8 cellular contexts compared by ENCODE assay signal in the genomic region with DNA sequence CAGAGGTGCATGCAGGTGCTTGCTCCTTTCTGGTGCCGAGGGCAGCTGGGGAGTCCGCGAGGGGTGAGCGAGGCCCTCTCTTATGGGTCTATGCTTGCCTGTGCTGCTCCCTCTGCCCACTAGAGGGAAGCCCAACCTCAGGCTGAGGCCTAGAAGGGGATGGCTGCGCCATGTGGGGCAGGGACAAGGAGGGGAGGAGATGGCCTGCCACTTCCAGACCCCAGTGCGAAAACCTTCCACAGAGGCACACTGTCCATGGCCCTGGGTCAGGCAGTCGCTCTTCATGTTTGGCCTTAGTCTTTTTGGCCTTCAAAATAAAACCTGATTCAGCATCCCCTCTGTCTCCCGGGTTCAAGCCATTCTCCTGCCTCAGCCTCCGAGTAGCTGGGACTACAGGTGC. TPM values are rescaled to one million over a fixed set of nuclear protein-coding genes. Genes with fewer than 3 reads are reported as not detected.
DNase-seq lines count a peak whose midpoint lies in the region; ATAC-seq, FAIRE-seq and TF ChIP-seq lines count a peak whose summit lies in the region.

No MANE protein-coding gene starts in this region.

- H3K9me3 ChIP-seq in endothelial cell of umbilical vein (replicated peaks; ENCODE audit: control insufficient read depth, insufficient read depth, low read length), result no peaks in the 10 kb centered on the region

- H4K20me1 ChIP-seq in endothelial cell of umbilical vein (replicated peaks; ENCODE audit: control insufficient read depth, extremely low read depth, insufficient read depth, low read length), result no peaks in the 10 kb centered on the region

- DNase-seq in Daoy (ENCODE audit: low read depth), result peak; percentile 81
- peak; percentile 94 for DNase-seq in NCI-H82 (lab: John Stamatoyannopoulos, UW)
- DNase-seq in activated CD8-positive, alpha-beta memory T cell treated with anti-CD3 and anti-CD28 coated beads, Interleukin-2, amount 10 ng/mL, durations not matched to agents 7 days and 5 days, result peak; percentile 74
- DNase-seq in endothelial cell of umbilical vein (ENCODE audit: low read depth, low spot score), result peak; percentile 55
- peak; percentile 44 for DNase-seq in naive B cell
- no peak for DNase-seq in GF-D8 (lab: John Stamatoyannopoulos, UW)

- H3K9me1 ChIP-seq in endothelial cell of umbilical vein (replicated peaks; ENCODE audit: control insufficient read depth, extremely low read depth, insufficient read depth, low read length), result no peaks in the 10 kb centered on the region

- dilution Hi-C loops in endothelial cell of umbilical vein (cut with MboI; ENCODE audit: extremely low pct_ligation_motif_present, low sequenced_read_pairs), result no loop called here

- H3K9me3 Mint-ChIP-seq in activated CD8-positive, alpha-beta memory T cell treated with anti-CD3 and anti-CD28 coated beads, Interleukin-2, amount 10 ng/mL, durations not matched to agents 7 days and 5 days (ENCODE audit: low read depth), result no peaks in the 10 kb centered on the region
- no peaks in the 10 kb centered on the region for H3K9me3 Mint-ChIP-seq in naive B cell
- no peaks in the 10 kb centered on the region for H3K9me3 Mint-ChIP-seq in stimulated activated memory B cell treated with anti-CD40 and anti-IgM and Interleukin-4, amounts not matched to agents 10 μg/mL and 1 μg/mL and 100 μg/mL, for 72 hours

- no peaks in the 10 kb centered on the region for H3K36me3 Mint-ChIP-seq in activated CD8-positive, alpha-beta memory T cell treated with anti-CD3 and anti-CD28 coated beads, Interleukin-2, amount 10 ng/mL, durations not matched to agents 7 days and 5 days
- H3K36me3 Mint-ChIP-seq in naive B cell, result no peaks in the 10 kb centered on the region
- no peaks in the 10 kb centered on the region for H3K36me3 Mint-ChIP-seq in stimulated activated memory B cell treated with anti-CD40 and anti-IgM and Interleukin-4, amounts not matched to agents 10 μg/mL and 1 μg/mL and 100 μg/mL, for 72 hours

- no peak overlapping the region for H3K4me3 ChIP-seq in endothelial cell of umbilical vein (replicated peaks in 1 of 3; ENCODE audit: insufficient read depth in 1 of 3, low read depth in 1 of 3, low read length in 3 of 3)

- BruUV-seq in endothelial cell of umbilical vein (replicated peaks; lab: Mats Ljungman, UMichigan), result no TSS peak

- no peak overlapping the region for H3K9ac ChIP-seq in endothelial cell of umbilical vein (replicated peaks; ENCODE audit: extremely low read depth, insufficient read depth, low read length)

- H3K27ac ChIP-seq in endothelial cell of umbilical vein (ENCODE audit: insufficient read depth, low read depth, low read length), result no peak overlapping the region

- no peaks in the 10 kb centered on the region for H3K36me3 ChIP-seq in endothelial cell of umbilical vein (ENCODE audit: control insufficient read depth in 2 of 2, extremely low read depth in 1 of 2, insufficient read depth in 2 of 2, low read length in 2 of 2)

- H3K4me1 Mint-ChIP-seq in activated CD8-positive, alpha-beta memory T cell treated with anti-CD3 and anti-CD28 coated beads, Interleukin-2, amount 10 ng/mL, durations not matched to agents 7 days and 5 days, result peaks cover 6% of the 10 kb centered on the region
- peaks cover 5 to 14% (median 11%) of the 10 kb centered on the region in 3 donors for H3K4me1 Mint-ChIP-seq in naive B cell
- peaks cover 8% of the 10 kb centered on the region for H3K4me1 Mint-ChIP-seq in stimulated activated memory B cell treated with anti-CD40 and anti-IgM and Interleukin-4, amounts not matched to agents 10 μg/mL and 1 μg/mL and 100 μg/mL, for 72 hours

- no peak overlapping the region for H2AFZ ChIP-seq in endothelial cell of umbilical vein (ENCODE audit: low read depth, low read length)

- peak; percentile 79 to 94 for TF ChIP-seq CTCF in endothelial cell of umbilical vein (IDR thresholded peaks at IDR 0.05; ENCODE audit: extremely low read depth in 1 of 2, insufficient read depth in 1 of 2, low read depth in 1 of 2, low read length in 2 of 2)

- CTCF ChIA-PET in activated CD8-positive, alpha-beta memory T cell treated with anti-CD3 and anti-CD28 coated beads, Interleukin-2, amount 10 ng/mL, durations not matched to agents 7 days and 5 days (lab: Charles Lee), result interaction anchor here (0.8 to 13.1 kb wide), 9 partner anchors 9 to 225 kb away, joined by 3 to 463 read pairs (median 6); no protein-coding TSS in a partner anchor
- CTCF ChIA-PET in endothelial cell of umbilical vein (lab: Charles Lee), result interaction anchor here (1.0 to 7.4 kb wide), 6 partner anchors 21 to 69 kb away, joined by 4 to 648 read pairs (median 121); no protein-coding TSS in a partner anchor

- POLR2A ChIA-PET in endothelial cell of umbilical vein (lab: Charles Lee), result no interaction called here

- H3K4me1 ChIP-seq in endothelial cell of umbilical vein (ENCODE audit: control insufficient read depth, extremely low read depth, insufficient read depth, low read length), result peaks cover 3% of the 10 kb centered on the region

- intact Hi-C loops in endothelial cell of umbilical vein (cut with micrococcal nuclease), result loop anchor here (1.0 to 2.0 kb wide), 2 partner anchors 44 to 226 kb away; partner anchors contain the start of genes CCT3 and TSACC

- ATAC-seq in HG03521 (IDR thresholded peaks at IDR 0.05; ENCODE audit: unreplicated experiment) (peak; percentile 63), naive B cell (ENCODE audit: low read depth in 2 of 2) (peak; percentile 77 to 79)
- peak; percentile 84 for ATAC-seq in activated CD8-positive, alpha-beta memory T cell treated with anti-CD3 and anti-CD28 coated beads, Interleukin-2, amount 10 ng/mL, durations not matched to agents 7 days and 5 days
- ATAC-seq in stimulated activated memory B cell treated with anti-CD40 and anti-IgM and Interleukin-4, amounts not matched to agents 10 μg/mL and 1 μg/mL and 100 μg/mL, for 72 hours, result peak; percentile 88

- no peak overlapping the region for H3K4me3 Mint-ChIP-seq in activated CD8-positive, alpha-beta memory T cell treated with anti-CD3 and anti-CD28 coated beads, Interleukin-2, amount 10 ng/mL, durations not matched to agents 7 days and 5 days
- no peak overlapping the region for H3K4me3 Mint-ChIP-seq in naive B cell
- H3K4me3 Mint-ChIP-seq in stimulated activated memory B cell treated with anti-CD40 and anti-IgM and Interleukin-4, amounts not matched to agents 10 μg/mL and 1 μg/mL and 100 μg/mL, for 72 hours, result no peak overlapping the region

- TF ChIP-seq POLR2A in endothelial cell of umbilical vein (IDR thresholded peaks at IDR 0.05; ENCODE audit: low read depth, low read length), result no peak

- H3K27me3 Mint-ChIP-seq in activated CD8-positive, alpha-beta memory T cell treated with anti-CD3 and anti-CD28 coated beads, Interleukin-2, amount 10 ng/mL, durations not matched to agents 7 days and 5 days, result peaks cover 14% of the 10 kb centered on the region
- H3K27me3 Mint-ChIP-seq in naive B cell, result peaks cover 15 to 35% (median 32%) of the 10 kb centered on the region in 3 donors
- peaks cover 31% of the 10 kb centered on the region for H3K27me3 Mint-ChIP-seq in stimulated activated memory B cell treated with anti-CD40 and anti-IgM and Interleukin-4, amounts not matched to agents 10 μg/mL and 1 μg/mL and 100 μg/mL, for 72 hours

- H3K27ac Mint-ChIP-seq in activated CD8-positive, alpha-beta memory T cell treated with anti-CD3 and anti-CD28 coated beads, Interleukin-2, amount 10 ng/mL, durations not matched to agents 7 days and 5 days, result no peak overlapping the region
- no peak overlapping the region for H3K27ac Mint-ChIP-seq in naive B cell
- H3K27ac Mint-ChIP-seq in stimulated activated memory B cell treated with anti-CD40 and anti-IgM and Interleukin-4, amounts not matched to agents 10 μg/mL and 1 μg/mL and 100 μg/mL, for 72 hours, result no peak overlapping the region

- no peaks in the 10 kb centered on the region for H3K79me2 ChIP-seq in endothelial cell of umbilical vein (ENCODE audit: control insufficient read depth, insufficient read depth, low read length)

- peaks cover 9 to 11% of the 10 kb centered on the region in 2 experiments for H3K27me3 ChIP-seq in endothelial cell of umbilical vein (ENCODE audit: control insufficient read depth in 2 of 2, insufficient read depth in 2 of 2, low read length in 2 of 2)

- FAIRE-seq in endothelial cell of umbilical vein (lab: Jason Lieb, UNC), result peak; percentile 43

- no peak overlapping the region for H3K4me2 ChIP-seq in endothelial cell of umbilical vein (ENCODE audit: insufficient read depth, low read length)

RNA-seq across cellular contexts. Expression of gene RHBG, which starts 14.0 kb away (rescaled TPM):
- total RNA-seq in Daoy (2014; rRNA removed; shearing (Covaris generic)), result 0.06 TPM in 1 of 2 replicates, not detected in the other
- total RNA-seq in activated CD8-positive, alpha-beta memory T cell treated with anti-CD3 and anti-CD28 coated beads, Interleukin-2, amount 10 ng/mL, durations not matched to agents 7 days and 5 days, result not detected
- total RNA-seq in endothelial cell of umbilical vein, result not detected in 2 replicates
- polyA plus RNA-seq in endothelial cell of umbilical vein (not detected in 2 replicates), naive B cell (ENCODE audit: low read depth in 6 of 6) (not detected)
- not detected in 2 replicates for polyA plus RNA-seq in endothelial cell of umbilical vein (2011; cell fraction: cytosol; rRNA removed)
- polyA plus RNA-seq in endothelial cell of umbilical vein (2011; cell fraction: nucleus; rRNA removed), result not detected in 2 replicates
- polyA plus RNA-seq in endothelial cell of umbilical vein (2012), result not detected in 2 replicates
- polyA minus RNA-seq in endothelial cell of umbilical vein, result not detected in 2 replicates
- polyA minus RNA-seq in endothelial cell of umbilical vein (2011; cell fraction: cytosol; rRNA and poly(A)+ RNA removed), result not detected
- polyA minus RNA-seq in endothelial cell of umbilical vein (2011; cell fraction: nucleus; rRNA and poly(A)+ RNA removed), result not detected in 2 replicates

RNA-seq across cellular contexts. Expression of gene TSACC, which starts 44.7 kb away (rescaled TPM):
- 2.4 TPM in 1 of 2 replicates, not detected in the other for total RNA-seq in Daoy (2014; rRNA removed; shearing (Covaris generic))
- total RNA-seq in activated CD8-positive, alpha-beta memory T cell treated with anti-CD3 and anti-CD28 coated beads, Interleukin-2, amount 10 ng/mL, durations not matched to agents 7 days and 5 days, result not detected
- 0.69 TPM in 1 of 2 replicates, not detected in the other for total RNA-seq in endothelial cell of umbilical vein
- polyA plus RNA-seq in endothelial cell of umbilical vein (0.38 and 0.94 TPM in 2 replicates), naive B cell (ENCODE audit: low read depth in 6 of 6) (1 to 10 TPM in 1 of 6 donors, not detected in 5; 1.2 TPM)
- 0.15 and 0.16 TPM in 2 replicates for polyA plus RNA-seq in endothelial cell of umbilical vein (2011; cell fraction: cytosol; rRNA removed)
- not detected in 2 replicates for polyA plus RNA-seq in endothelial cell of umbilical vein (2011; cell fraction: nucleus; rRNA removed)
- not detected in 2 replicates for polyA plus RNA-seq in endothelial cell of umbilical vein (2012)
- not detected in 2 replicates for polyA minus RNA-seq in endothelial cell of umbilical vein
- polyA minus RNA-seq in endothelial cell of umbilical vein (2011; cell fraction: cytosol; rRNA and poly(A)+ RNA removed), result not detected
- not detected in 2 replicates for polyA minus RNA-seq in endothelial cell of umbilical vein (2011; cell fraction: nucleus; rRNA and poly(A)+ RNA removed)

RNA-seq across cellular contexts. Expression of gene CCT3, which starts 44.9 kb away (rescaled TPM):
- 649 and 676 TPM in 2 replicates for total RNA-seq in Daoy (2014; rRNA removed; shearing (Covaris generic))
- 100 to 1,000 TPM; 253 to 361 TPM for total RNA-seq in activated CD8-positive, alpha-beta memory T cell treated with anti-CD3 and anti-CD28 coated beads, Interleukin-2, amount 10 ng/mL, durations not matched to agents 7 days and 5 days
- total RNA-seq in endothelial cell of umbilical vein, result 330 and 367 TPM in 2 replicates
- polyA plus RNA-seq in endothelial cell of umbilical vein, result 255 and 276 TPM in 2 replicates
- 398 and 417 TPM in 2 replicates for polyA plus RNA-seq in endothelial cell of umbilical vein (2011; cell fraction: cytosol; rRNA removed)
- polyA plus RNA-seq in endothelial cell of umbilical vein (2011; cell fraction: nucleus; rRNA removed), result 208 and 265 TPM in 2 replicates
- polyA plus RNA-seq in endothelial cell of umbilical vein (2012), result 267 and 391 TPM in 2 replicates
- 344 and 372 TPM in 2 replicates for polyA minus RNA-seq in endothelial cell of umbilical vein
- 436 TPM for polyA minus RNA-seq in endothelial cell of umbilical vein (2011; cell fraction: cytosol; rRNA and poly(A)+ RNA removed)
- 72.6 and 99.4 TPM in 2 replicates for polyA minus RNA-seq in endothelial cell of umbilical vein (2011; cell fraction: nucleus; rRNA and poly(A)+ RNA removed)
- 100 to 1,000 TPM; 161 to 293 (median 183) TPM for polyA plus RNA-seq in naive B cell (ENCODE audit: low read depth in 6 of 6)
